In the genomic region with DNA sequence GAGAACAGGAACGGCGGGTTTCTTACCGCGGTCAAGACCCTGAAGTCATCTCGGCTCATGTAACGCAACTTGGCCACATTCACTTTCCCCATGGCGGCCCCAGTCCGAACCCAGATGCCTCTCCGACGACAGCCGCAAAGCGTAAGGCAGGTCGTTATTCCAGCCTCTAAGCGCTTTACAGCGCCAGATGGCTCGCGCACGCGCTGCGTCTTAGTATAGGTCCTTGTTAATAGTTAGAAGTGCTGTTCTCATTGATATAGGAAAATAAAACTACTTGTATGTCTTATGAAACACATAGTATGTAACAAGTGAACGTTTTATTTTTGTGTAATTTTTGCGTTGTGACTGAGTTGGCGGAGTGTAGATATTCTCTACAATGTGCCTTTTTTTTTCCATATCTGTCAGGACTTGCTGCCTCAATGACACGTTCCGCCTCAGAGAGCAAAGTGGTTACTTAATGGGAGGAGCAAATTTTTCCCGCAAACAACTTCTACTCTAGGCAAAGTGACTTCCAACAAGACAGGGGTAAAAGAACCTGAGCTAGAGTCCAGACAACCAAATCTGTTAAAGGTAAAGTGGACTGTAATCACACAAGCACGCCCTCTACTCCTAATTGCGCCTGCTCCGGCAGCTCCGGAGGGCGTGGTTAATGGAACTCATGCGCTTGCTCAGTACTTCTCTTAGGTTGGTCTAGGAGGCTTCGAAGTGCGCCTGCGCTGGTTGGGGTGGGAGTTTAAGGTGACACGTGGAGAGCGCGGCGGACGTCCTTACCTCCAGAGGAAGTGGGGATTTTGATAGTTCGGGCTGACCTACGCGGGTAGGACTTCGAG, we compare ENCODE assay signal across 8 cellular contexts. TPM values are rescaled to one million over a fixed set of nuclear protein-coding genes. Genes with fewer than 3 reads are reported as not detected.
A peak's percentile ranks its signal among the peaks of the same experiment; 100 is the strongest.
DNase-seq lines count a peak whose midpoint lies in the region; ATAC-seq and TF ChIP-seq lines count a peak whose summit lies in the region.

A gene (minus strand): TSS at position 148 of the 830 bp plus-strand sequence. CDS start 56 bp downstream, at position 92.

- H3K4me1 ChIP-seq in testis = peaks cover 11% of the 10 kb centered on the region

- peaks cover 0 to 4% of the 10 kb centered on the region in 2 donors for H3K9me3 Mint-ChIP-seq in activated naive CD4-positive, alpha-beta T cell treated with anti-CD3 and anti-CD28 coated beads, Interleukin-2, amount 50 U/mL, for 72 hours

- DNase-seq in NCI-H1092 treated with DMSO at 0.1 percent for 48 hours (lab: John Stamatoyannopoulos, UW) (peak; percentile 96), SKM-1 (lab: John Stamatoyannopoulos, UW; ENCODE audit: unreplicated experiment) (peak; percentile 90), glomerular visceral epithelial cell (ENCODE audit: extremely low spot score) (peak; percentile 97), omental fat pad (ENCODE audit: low spot score) (peak; percentile 76), testis (peak; percentile 97)
- peak; percentile 88 to 94 for DNase-seq in activated naive CD4-positive, alpha-beta T cell treated with anti-CD3 and anti-CD28 coated beads, Interleukin-2, amount 50 U/mL, for 72 hours (ENCODE audit: low spot score in 2 of 2)

- peak within 1 kb of the TSS; percentile 99 for H3K4me3 ChIP-seq in GM08714 (ENCODE audit: low read length)
- H3K4me3 ChIP-seq in testis = peak within 1 kb of the TSS; percentile 84 to 90

- peak within 1 kb of the TSS; percentile 85 to 86 for H3K27ac ChIP-seq in testis

- no peaks in the 10 kb centered on the region for H3K36me3 ChIP-seq in testis (ENCODE audit: low read depth, missing control alignments)

- TF ChIP-seq POLR2A in testis (IDR thresholded peaks at IDR 0.05) = no peak

- 0 to 1% methylated on average over 44 of the region's 44 CpGs for WGBS in testis, 2 donors

- TF ChIP-seq CTCF in omental fat pad (IDR thresholded peaks at IDR 0.05) (no peak), testis (IDR thresholded peaks at IDR 0.05) (no peak)

- H3K36me3 Mint-ChIP-seq in activated naive CD4-positive, alpha-beta T cell treated with anti-CD3 and anti-CD28 coated beads, Interleukin-2, amount 50 U/mL, for 72 hours = peaks cover 15 to 27% of the 10 kb centered on the region in 2 donors

- intact Hi-C loops in testis (cut with DNase I; ENCODE audit: low total_unique reads) = no loop called here

- ATAC-seq in HG02610 (IDR thresholded peaks at IDR 0.05; ENCODE audit: unreplicated experiment) = peak; percentile 90
- peak; percentile 91 to 93 for ATAC-seq in activated naive CD4-positive, alpha-beta T cell treated with anti-CD3 and anti-CD28 coated beads, Interleukin-2, amount 50 U/mL, for 72 hours
- peak; percentile 97 for ATAC-seq in omental fat pad (ENCODE audit: low FRiP score)

- H3K27ac Mint-ChIP-seq in activated naive CD4-positive, alpha-beta T cell treated with anti-CD3 and anti-CD28 coated beads, Interleukin-2, amount 50 U/mL, for 72 hours = peak within 1 kb of the TSS; percentile 94 to 99

- no peaks in the 10 kb centered on the region for H3K9me3 ChIP-seq in testis

- H3K27me3 ChIP-seq in testis = no peaks in the 10 kb centered on the region

RNA-seq across cellular contexts. Expression of the gene that starts here (rescaled TPM):
- total RNA-seq in activated naive CD4-positive, alpha-beta T cell treated with anti-CD3 and anti-CD28 coated beads, Interleukin-2, amount 50 U/mL, for 72 hours = 10 to 100 TPM; 21.4 to 32.2 TPM
- total RNA-seq in omental fat pad (10 to 100 TPM; 24.7 to 37.0 (median 28.0) TPM), testis (10 to 100 TPM; 20.4 to 26.5 TPM)
- 15.0 TPM for polyA plus RNA-seq in testis (ENCODE audit: insufficient read depth, low read depth, low replicate concordance)

Comparison
In these comparisons a context has a peak if more than half of its experiments do, and no peak if none do; other contexts are left out.
1. Peak in every context shown above with its lines: DNase-seq, ATAC-seq, H3K4me3 ChIP-seq and H3K27ac ChIP-seq.